19 cellular contexts compared by ENCODE assay signal in genomic region chr3:101873619-101874018, GRCh38. TPM values are rescaled to one million over a fixed set of nuclear protein-coding genes. Genes with fewer than 3 reads are reported as not detected.
DNase-seq lines count a peak whose midpoint lies in the region; ATAC-seq and TF ChIP-seq lines count a peak whose summit lies in the region.
"Had no signal": no experiment of that assay in that cellular context is flagged by ENCODE, and none has a peak within 500 bp of the region (broad histone marks: within the 10 kb centered on the region; RNA-seq: fewer than 3 reads in every experiment).

No MANE protein-coding gene starts in this region.

- peaks cover 6% of the 10 kb centered on the region for H3K4me1 Mint-ChIP-seq in activated T-helper 1 cell treated with anti-CD3 and anti-CD28 coated beads, Interleukin-12 subunit alpha, Interleukin-12 subunit beta, Interleukin-2, Interleukin-4 antibody, amounts not matched to agents 30 ng/mL and 10 ng/mL and 1 ng/mL, durations not matched to agents 14 hours and 24 hours and 36 hours (ENCODE audit: low read depth)
- H3K4me1 Mint-ChIP-seq: activated T-helper 17 cell treated with anti-CD3 and anti-CD28 coated beads, Interleukin-2, amount 50 U/mL, for 72 hours; nephron progenitor cell had no signal

- in situ Hi-C loops in GM23248 (cut with MboI) = no loop called here

- intact Hi-C loops in OCI-LY7 (cut with micrococcal nuclease; ENCODE audit: unreplicated experiment) = no loop called here
- intact Hi-C loops in activated T-helper 1 cell treated with anti-CD3 and anti-CD28 coated beads, Interleukin-12 subunit alpha, Interleukin-12 subunit beta, Interleukin-2, Interleukin-4 antibody, amounts not matched to agents 30 ng/mL and 10 ng/mL and 1 ng/mL, durations not matched to agents 14 hours and 24 hours and 36 hours (cut with micrococcal nuclease) = no loop called here

- H3K9me3 Mint-ChIP-seq in activated T-helper 1 cell treated with anti-CD3 and anti-CD28 coated beads, Interleukin-12 subunit alpha, Interleukin-12 subunit beta, Interleukin-2, Interleukin-4 antibody, amounts not matched to agents 30 ng/mL and 10 ng/mL and 1 ng/mL, durations not matched to agents 14 hours and 24 hours and 36 hours = peaks cover 9% of the 10 kb centered on the region
- H3K9me3 Mint-ChIP-seq: activated T-helper 17 cell treated with anti-CD3 and anti-CD28 coated beads, Interleukin-2, amount 50 U/mL, for 72 hours; nephron progenitor cell had no signal

- POLR2A ChIA-PET in OCI-LY7 (lab: Charles Lee) = no interaction called here

- H3K36me3 Mint-ChIP-seq in activated T-helper 1 cell treated with anti-CD3 and anti-CD28 coated beads, Interleukin-12 subunit alpha, Interleukin-12 subunit beta, Interleukin-2, Interleukin-4 antibody, amounts not matched to agents 30 ng/mL and 10 ng/mL and 1 ng/mL, durations not matched to agents 14 hours and 24 hours and 36 hours (ENCODE audit: low read depth) = peaks cover 3% of the 10 kb centered on the region

- no peaks in the 10 kb centered on the region for H3K36me3 ChIP-seq in GM23248 (ENCODE audit: low read depth)
- no peaks in the 10 kb centered on the region for H3K36me3 ChIP-seq in RWPE2 (ENCODE audit: low read depth)
- no peaks in the 10 kb centered on the region for H3K36me3 ChIP-seq in osteoblast (ENCODE audit: insufficient read depth, low read length)
- no peaks in the 10 kb centered on the region for H3K36me3 ChIP-seq in OCI-LY7 (ENCODE audit: insufficient read depth, low read length)
- H3K36me3 ChIP-seq: colonic mucosa, esophagus muscularis mucosa, lower lobe of right lung had no signal

- CTCF ChIA-PET in OCI-LY7 (lab: Charles Lee; ENCODE audit: unreplicated experiment) = no interaction called here

- H3K27ac Mint-ChIP-seq in activated T-helper 1 cell treated with anti-CD3 and anti-CD28 coated beads, Interleukin-12 subunit alpha, Interleukin-12 subunit beta, Interleukin-2, Interleukin-4 antibody, amounts not matched to agents 30 ng/mL and 10 ng/mL and 1 ng/mL, durations not matched to agents 14 hours and 24 hours and 36 hours = no peak overlapping the region
- H3K27ac Mint-ChIP-seq: activated B cell treated with CpG ODN at 0.5 μM for 24 hours; activated T-helper 17 cell treated with anti-CD3 and anti-CD28 coated beads, Interleukin-2, amount 50 U/mL, for 72 hours; nephron progenitor cell had no signal

- H3K79me2 ChIP-seq in GM23248 (ENCODE audit: insufficient read depth) (no peaks in the 10 kb centered on the region), osteoblast (ENCODE audit: insufficient read depth, low read length) (no peaks in the 10 kb centered on the region), OCI-LY7 (ENCODE audit: insufficient read depth, low read depth, low read length) (no peaks in the 10 kb centered on the region)

- peaks cover 3% of the 10 kb centered on the region for H3K27me3 Mint-ChIP-seq in activated T-helper 1 cell treated with anti-CD3 and anti-CD28 coated beads, Interleukin-12 subunit alpha, Interleukin-12 subunit beta, Interleukin-2, Interleukin-4 antibody, amounts not matched to agents 30 ng/mL and 10 ng/mL and 1 ng/mL, durations not matched to agents 14 hours and 24 hours and 36 hours (ENCODE audit: insufficient read depth)
- H3K27me3 Mint-ChIP-seq: activated B cell treated with CpG ODN at 0.5 μM for 24 hours; activated T-helper 17 cell treated with anti-CD3 and anti-CD28 coated beads, Interleukin-2, amount 50 U/mL, for 72 hours had no signal

- H3K4me2 ChIP-seq in GM23248 (ENCODE audit: unreplicated experiment) = no peak overlapping the region
- no peak overlapping the region for H3K4me2 ChIP-seq in osteoblast (ENCODE audit: insufficient read depth, low read length)
- H3K4me2 ChIP-seq in OCI-LY7 (ENCODE audit: low read length) = no peak overlapping the region
- H3K4me2 ChIP-seq: PC-9 had no signal

- no peaks in the 10 kb centered on the region for H3K27me3 ChIP-seq in GM23248 (replicated peaks; ENCODE audit: insufficient read depth)
- no peaks in the 10 kb centered on the region for H3K27me3 ChIP-seq in RWPE2 (ENCODE audit: insufficient read depth, poor library complexity, severe bottlenecking)
- H3K27me3 ChIP-seq in osteoblast (ENCODE audit: insufficient read depth, low read length) = no peaks in the 10 kb centered on the region
- H3K27me3 ChIP-seq: colonic mucosa, esophagus muscularis mucosa had no signal

- H4K20me1 ChIP-seq in GM23248 (ENCODE audit: insufficient read depth) (no peaks in the 10 kb centered on the region), osteoblast (ENCODE audit: insufficient read depth, low read length) (no peaks in the 10 kb centered on the region), OCI-LY7 (ENCODE audit: insufficient read depth, low read length) (no peaks in the 10 kb centered on the region)

- H3K9me3 ChIP-seq in GM23248 (ENCODE audit: low read depth) (no peaks in the 10 kb centered on the region), RWPE2 (ENCODE audit: severe bottlenecking) (no peaks in the 10 kb centered on the region), osteoblast (ENCODE audit: low read depth, low read length) (no peaks in the 10 kb centered on the region), OCI-LY7 (ENCODE audit: low read length) (no peaks in the 10 kb centered on the region)
- H3K9me3 ChIP-seq: colonic mucosa, esophagus muscularis mucosa, lower lobe of right lung had no signal

- no peak overlapping the region for H3K9ac ChIP-seq in GM23248

- no peaks in the 10 kb centered on the region for H3F3A ChIP-seq in GM23248 (ENCODE audit: insufficient read depth)

- no peak overlapping the region for H3K4me3 Mint-ChIP-seq in activated T-helper 1 cell treated with anti-CD3 and anti-CD28 coated beads, Interleukin-12 subunit alpha, Interleukin-12 subunit beta, Interleukin-2, Interleukin-4 antibody, amounts not matched to agents 30 ng/mL and 10 ng/mL and 1 ng/mL, durations not matched to agents 14 hours and 24 hours and 36 hours
- H3K4me3 Mint-ChIP-seq: activated B cell treated with CpG ODN at 0.5 μM for 24 hours; activated T-helper 17 cell treated with anti-CD3 and anti-CD28 coated beads, Interleukin-2, amount 50 U/mL, for 72 hours; nephron progenitor cell had no signal

- H3K4me1 ChIP-seq in GM23248 (ENCODE audit: insufficient read depth) (peaks cover 5% of the 10 kb centered on the region; the same call in 1 of the 2 replicates), RWPE2 (ENCODE audit: insufficient read depth, poor library complexity, severe bottlenecking) (no peaks in the 10 kb centered on the region), osteoblast (ENCODE audit: insufficient read depth, low read length) (peaks cover 8% of the 10 kb centered on the region), OCI-LY7 (ENCODE audit: insufficient read depth, low read length, poor library complexity, severe bottlenecking) (no peaks in the 10 kb centered on the region)
- H3K4me1 ChIP-seq: colonic mucosa, lower lobe of right lung had no signal

- DNase-seq in GM23248 = peak; percentile 53
- DNase-seq in RWPE2 (ENCODE audit: low spot score) = no peak
- no peak for DNase-seq in epithelial cell of prostate (ENCODE audit: low read depth, low spot score)
- peak; percentile 93 for DNase-seq in osteoblast (ENCODE audit: insufficient read length, low spot score, missing footprints)
- DNase-seq in C1 segment of cervical spinal cord (lab: John Stamatoyannopoulos, UW) = no peak
- no peak for DNase-seq in OCI-LY7 (ENCODE audit: low spot score)
- DNase-seq in activated T-helper 1 cell treated with anti-CD3 and anti-CD28 coated beads, Interleukin-12 subunit alpha, Interleukin-12 subunit beta, Interleukin-2, Interleukin-4 antibody, amounts not matched to agents 30 ng/mL and 10 ng/mL and 1 ng/mL, durations not matched to agents 14 hours and 24 hours and 36 hours (ENCODE audit: low spot score) = no peak
- DNase-seq: activated B cell treated with CpG ODN at 0.5 μM for 24 hours; activated CD8-positive, alpha-beta memory T cell treated with anti-CD3 and anti-CD28 coated beads for 24 hours; colonic mucosa; DMS79; lower lobe of right lung; NCI-H1694; NCI-H446 treated with DMSO at 0.1 percent for 48 hours; nephron progenitor cell; PC-9; T-helper 1 cell had no signal

- H2AFZ ChIP-seq in GM23248 (no peak overlapping the region), osteoblast (ENCODE audit: low read length) (peak overlapping the region; percentile 47), OCI-LY7 (ENCODE audit: low read length) (no peak overlapping the region)
- H2AFZ ChIP-seq: PC-9 had no signal

- TF ChIP-seq CTCF in RWPE2 (IDR thresholded peaks at IDR 0.05; ENCODE audit: poor library complexity, severe bottlenecking) (no peak), osteoblast (IDR thresholded peaks at IDR 0.05; ENCODE audit: extremely low read depth, low read depth, low read length) (no peak), OCI-LY7 (conservative IDR thresholded peaks at IDR 0.05; ENCODE audit: low read length) (no peak)

- no TSS peak for BruUV-seq in OCI-LY7 (replicated peaks; lab: Mats Ljungman, UMichigan)

- no peak overlapping the region for H3K4me3 ChIP-seq in GM23248
- H3K4me3 ChIP-seq in RWPE2 (ENCODE audit: severe bottlenecking) = no peak overlapping the region
- no peak overlapping the region for H3K4me3 ChIP-seq in osteoblast (ENCODE audit: insufficient read depth, low read length)
- H3K4me3 ChIP-seq in OCI-LY7 (ENCODE audit: low read depth, low read length, poor library complexity, severe bottlenecking) = no peak overlapping the region
- H3K4me3 ChIP-seq: colonic mucosa, esophagus muscularis mucosa, lower lobe of right lung, PC-9 had no signal

- peak; percentile 76 for ATAC-seq in RWPE2 (ENCODE audit: low read depth)
- ATAC-seq: activated T-helper 17 cell treated with anti-CD3 and anti-CD28 coated beads, Interleukin-2, amount 50 U/mL, for 72 hours; lower lobe of right lung had no signal

- 39 to 43% methylated on average over 2 of the region's 2 CpGs for WGBS in GM23248 (ENCODE audit: low coverage in 1 of 2, low lambda C conversion rate in 2 of 2, missing lambda C conversion rate in 2 of 2), 2 experiments

- H3K9me2 ChIP-seq in GM23248 (ENCODE audit: insufficient read depth) (no peaks in the 10 kb centered on the region), OCI-LY7 (ENCODE audit: insufficient read depth, low read length) (no peaks in the 10 kb centered on the region)

- H3K27ac ChIP-seq in GM23248 (no peak overlapping the region), RWPE2 (ENCODE audit: poor library complexity, severe bottlenecking) (no peak overlapping the region), epithelial cell of prostate (peak overlapping the region; percentile 25), osteoblast (ENCODE audit: low read depth, low read length) (peak overlapping the region; percentile 17), OCI-LY7 (ENCODE audit: low read depth, low read length, poor library complexity, severe bottlenecking) (no peak overlapping the region)
- H3K27ac ChIP-seq: colonic mucosa, esophagus muscularis mucosa, lower lobe of right lung, PC-9 had no signal

RNA-seq across cellular contexts. Expression of gene NFKBIZ, which starts 24.3 kb away (rescaled TPM):
- 19.1 and 34.3 TPM in 2 replicates for total RNA-seq in GM23248 (2014; rRNA removed; shearing (Covaris generic))
- polyA plus RNA-seq in GM23248 (2016; fragmentation: Nextera tagmentation; extraction: Ambion mirVana) = 11.5 and 15.7 TPM in 2 replicates
- total RNA-seq in osteoblast = 51.9 and 55.0 TPM in 2 replicates
- total RNA-seq in OCI-LY7 (2014; rRNA removed; shearing (Covaris generic)) = 11.8 and 14.1 TPM in 2 replicates
- 26.6 and 33.3 TPM in 2 replicates for total RNA-seq in OCI-LY7 (2022)
- total RNA-seq in activated T-helper 1 cell treated with anti-CD3 and anti-CD28 coated beads, Interleukin-12 subunit alpha, Interleukin-12 subunit beta, Interleukin-2, Interleukin-4 antibody, amounts not matched to agents 30 ng/mL and 10 ng/mL and 1 ng/mL, durations not matched to agents 14 hours and 24 hours and 36 hours = 72.4 and 79.7 TPM in 2 replicates

Comparison
In these comparisons a context has a peak if more than half of its experiments do, and no peak if none do; other contexts are left out.
1. DNase-seq: peak in GM23248 (single experiment) and osteoblast (single experiment); none in RWPE2 (single experiment), epithelial cell of prostate (single experiment), C1 segment of cervical spinal cord (0 of 14), OCI-LY7 (single experiment) and activated T-helper 1 cell treated with anti-CD3 and anti-CD28 coated beads, Interleukin-12 subunit alpha, Interleukin-12 subunit beta, Interleukin-2, Interleukin-4 antibody, amounts not matched to agents 30 ng/mL and 10 ng/mL and 1 ng/mL, durations not matched to agents 14 hours and 24 hours and 36 hours (single experiment).
2. H3K27ac ChIP-seq: peak in epithelial cell of prostate (single experiment) and osteoblast (single experiment); none in GM23248 (single experiment), RWPE2 (single experiment) and OCI-LY7 (single experiment).